1 cellular context compared by ENCODE assay signal in genomic region chrX:9434151-9434550, GRCh38.
TF ChIP-seq lines count a peak whose summit lies in the region.

No MANE protein-coding gene starts in this region.

TF ChIP-seq in K562, 482 proteins besides CTCF, POLR2A, EP300 and RAD21 (continued from another document):
- TF ChIP-seq ZBTB1 (CRISPR knock-in tag; IDR thresholded peaks at IDR 0.05; ENCODE audit: borderline replicate concordance, low read depth), result no peak
- peak; percentile 6 for TF ChIP-seq RBM25 (IDR thresholded peaks at IDR 0.05; ENCODE audit: low read depth, low read length, severe bottlenecking)
- TF ChIP-seq ZNF134 (CRISPR knock-in tag; conservative IDR thresholded peaks at IDR 0.05), result peak; percentile 93
TF ChIP-seq in K562: peak in this region for 2.
